12 cellular contexts compared by ENCODE assay signal in genomic region chr17:4533522-4534502, GRCh38. TPM values are rescaled to one million over a fixed set of nuclear protein-coding genes. Genes with fewer than 3 reads are reported as not detected.
A peak's percentile ranks its signal among the peaks of the same experiment; 100 is the strongest.
DNase-seq lines count a peak whose midpoint lies in the region; ATAC-seq, FAIRE-seq and TF ChIP-seq lines count a peak whose summit lies in the region.
"Had no signal": no experiment of that assay in that cellular context is flagged by ENCODE, and none has a peak within 500 bp of the region (broad histone marks: within the 10 kb centered on the region; RNA-seq: fewer than 3 reads in every experiment).

No MANE protein-coding gene starts in this region.

- peak overlapping the region; percentile 33 for H3K27ac Mint-ChIP-seq in activated naive CD4-positive, alpha-beta T cell treated with anti-CD3 and anti-CD28 coated beads, Interleukin-2, amount 10 ng/mL, durations not matched to agents 7 days and 5 days
- no peak overlapping the region for H3K27ac Mint-ChIP-seq in activated CD8-positive, alpha-beta T cell treated with anti-CD3 and anti-CD28 coated beads, Interleukin-2, amount 10 ng/mL, durations not matched to agents 7 days and 5 days

- H3K9me3 ChIP-seq in liver (ENCODE audit: control insufficient read depth in 4 of 4, low read length in 3 of 4) = no peaks in the 10 kb centered on the region
- H3K9me3 ChIP-seq in thyroid gland = no peaks in the 10 kb centered on the region

- ATAC-seq in activated CD8-positive, alpha-beta T cell treated with anti-CD3 and anti-CD28 coated beads, Interleukin-2, amount 10 ng/mL, durations not matched to agents 7 days and 5 days = peak; percentile 44
- ATAC-seq in HG02588 (IDR thresholded peaks at IDR 0.05; ENCODE audit: unreplicated experiment) (no peak), GM21786 (IDR thresholded peaks at IDR 0.05; ENCODE audit: unreplicated experiment) (no peak)

- H3K4me3 ChIP-seq in liver (ENCODE audit: low read depth in 1 of 3, low read length in 3 of 3) (no peak overlapping the region), thyroid gland (replicated peaks in 1 of 3) (no peak overlapping the region)

- POLR2A ChIA-PET in activated CD8-positive, alpha-beta T cell treated with anti-CD3 and anti-CD28 coated beads, Interleukin-2, amount 10 ng/mL, durations not matched to agents 7 days and 5 days (lab: Charles Lee) = no interaction called here

- H3K27me3 ChIP-seq in liver (ENCODE audit: control insufficient read depth in 4 of 4, insufficient read depth in 4 of 4, low read length in 3 of 4) (no peaks in the 10 kb centered on the region), thyroid gland (no peaks in the 10 kb centered on the region)

- H3K27ac ChIP-seq in liver (ENCODE audit: low read depth in 1 of 2, low read length in 2 of 2) (peak overlapping the region; percentile 19 to 25), thyroid gland (peak overlapping the region in 2 of 3 donors; percentile 12 to 36)

- TF ChIP-seq POLR2A in thyroid gland (IDR thresholded peaks at IDR 0.05) = no peak

- FAIRE-seq in D721Med (lab: Jason Lieb, UNC) = no peak

- no peaks in the 10 kb centered on the region for H3K9me3 Mint-ChIP-seq in activated naive CD4-positive, alpha-beta T cell treated with anti-CD3 and anti-CD28 coated beads, Interleukin-2, amount 10 ng/mL, durations not matched to agents 7 days and 5 days
- H3K9me3 Mint-ChIP-seq in activated CD8-positive, alpha-beta T cell treated with anti-CD3 and anti-CD28 coated beads, Interleukin-2, amount 10 ng/mL, durations not matched to agents 7 days and 5 days (ENCODE audit: insufficient read depth) = no peaks in the 10 kb centered on the region

- peaks cover 7 to 36% (median 14%) of the 10 kb centered on the region in 4 donors for H3K4me1 ChIP-seq in liver (ENCODE audit: control insufficient read depth in 4 of 4, insufficient read depth in 4 of 4, low read length in 3 of 4)
- H3K4me1 ChIP-seq in thyroid gland = peaks cover 0 to 68% of the 10 kb centered on the region in 2 donors

- 51% methylated on average over 23 of the region's 23 CpGs for WGBS in liver
- WGBS in thyroid gland, 2 donors = 67 to 73% methylated on average over 13 to 21 of the region's 23 CpGs

- peaks cover 44% of the 10 kb centered on the region for H3K27me3 Mint-ChIP-seq in activated naive CD4-positive, alpha-beta T cell treated with anti-CD3 and anti-CD28 coated beads, Interleukin-2, amount 10 ng/mL, durations not matched to agents 7 days and 5 days
- H3K27me3 Mint-ChIP-seq in activated CD8-positive, alpha-beta T cell treated with anti-CD3 and anti-CD28 coated beads, Interleukin-2, amount 10 ng/mL, durations not matched to agents 7 days and 5 days (ENCODE audit: low read depth) = peaks cover 4% of the 10 kb centered on the region

- H3K4me1 Mint-ChIP-seq in activated naive CD4-positive, alpha-beta T cell treated with anti-CD3 and anti-CD28 coated beads, Interleukin-2, amount 10 ng/mL, durations not matched to agents 7 days and 5 days = no peaks in the 10 kb centered on the region
- peaks cover 14% of the 10 kb centered on the region for H3K4me1 Mint-ChIP-seq in activated CD8-positive, alpha-beta T cell treated with anti-CD3 and anti-CD28 coated beads, Interleukin-2, amount 10 ng/mL, durations not matched to agents 7 days and 5 days (ENCODE audit: low read depth)

- intact Hi-C loops in thyroid gland (cut with DNase I) = loop anchor here (10.0 kb wide), 1 partner anchor 89 kb away; no protein-coding TSS in a partner anchor

- no peak overlapping the region for H3K4me3 Mint-ChIP-seq in activated naive CD4-positive, alpha-beta T cell treated with anti-CD3 and anti-CD28 coated beads, Interleukin-2, amount 10 ng/mL, durations not matched to agents 7 days and 5 days
- no peak overlapping the region for H3K4me3 Mint-ChIP-seq in activated CD8-positive, alpha-beta T cell treated with anti-CD3 and anti-CD28 coated beads, Interleukin-2, amount 10 ng/mL, durations not matched to agents 7 days and 5 days

- peaks cover under 1 to 12% (median 2%) of the 10 kb centered on the region in 4 donors for H3K36me3 ChIP-seq in liver (ENCODE audit: control insufficient read depth in 4 of 4, insufficient read depth in 3 of 4, low read depth in 1 of 4, low read length in 3 of 4)
- peaks cover 4 to 5% of the 10 kb centered on the region in 2 donors for H3K36me3 ChIP-seq in thyroid gland

- CTCF ChIA-PET in activated naive CD4-positive, alpha-beta T cell treated with anti-CD3 and anti-CD28 coated beads, Interleukin-2, amount 10 ng/mL, durations not matched to agents 7 days and 5 days (lab: Charles Lee) = interaction anchor here (0.5 kb wide), 1 partner anchor 39 kb away, joined by 3 read pairs; no protein-coding TSS in a partner anchor
- CTCF ChIA-PET in activated CD8-positive, alpha-beta T cell treated with anti-CD3 and anti-CD28 coated beads, Interleukin-2, amount 10 ng/mL, durations not matched to agents 7 days and 5 days (lab: Charles Lee) = no interaction called here

- no peak for TF ChIP-seq RAD21 in liver (IDR thresholded peaks at IDR 0.05)

- H3K36me3 Mint-ChIP-seq in activated naive CD4-positive, alpha-beta T cell treated with anti-CD3 and anti-CD28 coated beads, Interleukin-2, amount 10 ng/mL, durations not matched to agents 7 days and 5 days = no peaks in the 10 kb centered on the region
- H3K36me3 Mint-ChIP-seq in activated CD8-positive, alpha-beta T cell treated with anti-CD3 and anti-CD28 coated beads, Interleukin-2, amount 10 ng/mL, durations not matched to agents 7 days and 5 days (ENCODE audit: low read depth) = no peaks in the 10 kb centered on the region

- no peak for DNase-seq in activated naive CD4-positive, alpha-beta T cell treated with anti-CD3 and anti-CD28 coated beads, Interleukin-2, amount 10 ng/mL, durations not matched to agents 7 days and 5 days
- DNase-seq in activated naive CD4-positive, alpha-beta T cell (lab: John Stamatoyannopoulos, UW) = no peak
- peak; percentile 56 for DNase-seq in activated CD8-positive, alpha-beta T cell treated with anti-CD3 and anti-CD28 coated beads, Interleukin-2, amount 10 ng/mL, durations not matched to agents 7 days and 5 days
- DNase-seq in thyroid gland (no peak), D721Med (ENCODE audit: insufficient read length, low spot score) (no peak)
- DNase-seq: activated CD4-positive, CD25-positive, alpha-beta regulatory T cell; GOT3 had no signal

- H3K9ac ChIP-seq in liver (ENCODE audit: low read depth in 1 of 2, low read length in 2 of 2) = no peak overlapping the region

- TF ChIP-seq CTCF in liver (IDR thresholded peaks at IDR 0.05; ENCODE audit: low read depth, low read length, missing input control) (no peak), thyroid gland (IDR thresholded peaks at IDR 0.05) (no peak), D721Med (IDR thresholded peaks at IDR 0.05; ENCODE audit: insufficient read depth, missing control alignments) (no peak)

TF ChIP-seq in liver, 16 proteins besides CTCF, POLR2A, EP300 and RAD21:
- TF ChIP-seq NR2F2 (IDR thresholded peaks at IDR 0.05) (peak; percentile 54), SP1 (IDR thresholded peaks at IDR 0.05) (no peak), RXRA (IDR thresholded peaks at IDR 0.05) (peak; percentile 50 to 53), YY1 (IDR thresholded peaks at IDR 0.05) (no peak), HNF4A (conservative IDR thresholded peaks at IDR 0.05) (peak in 1 of 2 donors; percentile 14)

RNA-seq across cellular contexts. Expression of gene MYBBP1A, which starts 21.4 kb away (rescaled TPM):
- total RNA-seq in activated CD8-positive, alpha-beta T cell treated with anti-CD3 and anti-CD28 coated beads, Interleukin-2, amount 10 ng/mL, durations not matched to agents 7 days and 5 days = 10 to 100 TPM; 70.7 to 76.7 TPM
- total RNA-seq in liver = 10 to 100 TPM; 20.5 to 23.3 TPM
- polyA plus RNA-seq in liver = 10 to 100 TPM; 12.2 to 19.6 TPM
- total RNA-seq in thyroid gland = 10 to 100 TPM; 23.5 to 50.2 (median 37.6) TPM

RNA-seq across cellular contexts. Expression of gene GGT6, which starts 26.6 kb away (rescaled TPM):
- total RNA-seq in activated CD8-positive, alpha-beta T cell treated with anti-CD3 and anti-CD28 coated beads, Interleukin-2, amount 10 ng/mL, durations not matched to agents 7 days and 5 days = not detected
- total RNA-seq in liver (1 to 10 TPM in 1 of 2 donors, under 1 TPM in 1; 0.19 to 1.1 TPM), thyroid gland (1 to 10 TPM in 1 of 4 donors, under 1 TPM in 1, not detected in 2; 0.56 to 1.3 TPM)
- polyA plus RNA-seq in liver = under 1 TPM; 0.43 to 0.64 TPM
- total RNA-seq: dermis microvascular lymphatic vessel endothelial cell, mononuclear cell had no signal

RNA-seq across cellular contexts. Expression of gene SPNS2, which starts 35.1 kb away (rescaled TPM):
- 1 to 10 TPM; 4.0 to 4.2 TPM for total RNA-seq in activated CD8-positive, alpha-beta T cell treated with anti-CD3 and anti-CD28 coated beads, Interleukin-2, amount 10 ng/mL, durations not matched to agents 7 days and 5 days
- total RNA-seq in liver = 1 to 10 TPM; 4.9 to 9.0 TPM
- 1 to 10 TPM; 4.0 to 5.6 TPM for polyA plus RNA-seq in liver
- 10 to 100 TPM in 1 of 4 donors, 1 to 10 TPM in 3; 5.6 to 16.3 (median 8.1) TPM for total RNA-seq in thyroid gland

RNA-seq across cellular contexts. Expression of gene SMTNL2, which starts 50.5 kb away (rescaled TPM):
- not detected for total RNA-seq in activated CD8-positive, alpha-beta T cell treated with anti-CD3 and anti-CD28 coated beads, Interleukin-2, amount 10 ng/mL, durations not matched to agents 7 days and 5 days
- not detected for total RNA-seq in liver
- polyA plus RNA-seq in liver = under 1 TPM; 0.13 to 0.29 TPM
- total RNA-seq in thyroid gland = under 1 TPM; 0.44 to 0.81 (median 0.67) TPM
- total RNA-seq: dermis microvascular lymphatic vessel endothelial cell, mononuclear cell had no signal
